11 cellular contexts compared by ENCODE assay signal in the genomic region with DNA sequence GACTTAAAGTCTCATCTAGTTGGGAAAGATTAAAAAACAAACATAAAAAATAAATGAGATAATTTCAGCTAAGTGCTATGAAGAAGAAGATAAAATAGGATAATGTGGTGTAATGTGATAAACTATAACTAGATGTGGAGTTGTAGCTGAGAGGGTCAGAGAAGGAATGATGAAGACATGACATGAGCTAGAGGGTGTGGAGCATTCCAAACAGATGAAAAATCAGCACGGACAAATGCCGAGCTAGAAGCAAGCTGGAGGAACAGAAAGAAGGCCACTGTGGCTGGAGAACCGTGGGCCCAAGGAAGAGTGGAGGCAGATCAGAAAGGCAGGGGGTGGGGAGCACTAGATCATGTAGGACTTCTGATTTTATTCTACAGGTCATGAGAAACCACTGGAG.
DNase-seq lines count a peak whose midpoint lies in the region; ATAC-seq and TF ChIP-seq lines count a peak whose summit lies in the region.
"Had no signal": no experiment of that assay in that cellular context is flagged by ENCODE, and none has a peak within 500 bp of the region (broad histone marks: within the 10 kb centered on the region; RNA-seq: fewer than 3 reads in every experiment).

No MANE protein-coding gene starts in this region.

- peaks cover 88% of the 10 kb centered on the region for H3K4me1 ChIP-seq in ACC112 (ENCODE audit: control insufficient read depth, insufficient read depth, low read length, unreplicated experiment)

- H3K36me3 ChIP-seq in ACC112 (ENCODE audit: insufficient read depth, low read length) = no peaks in the 10 kb centered on the region

- H3K27ac ChIP-seq in ACC112 (ENCODE audit: low read depth, low read length) = peak overlapping the region; percentile 94

- peaks cover 63% of the 10 kb centered on the region for H3K79me2 ChIP-seq in ACC112 (ENCODE audit: control insufficient read depth, insufficient read depth, low read length, unreplicated experiment)

- TF ChIP-seq CTCF in astrocyte of the spinal cord (IDR thresholded peaks at IDR 0.05; ENCODE audit: low read depth, low read length) = no peak

- in situ Hi-C loops in astrocyte of the spinal cord (cut with HindIII; ENCODE audit: low sequenced_read_pairs) = no loop called here

- no peaks in the 10 kb centered on the region for H3K27me3 ChIP-seq in ACC112 (ENCODE audit: insufficient read depth, low read length)

- no peak for ATAC-seq in GM18502 (IDR thresholded peaks at IDR 0.05; ENCODE audit: poor library complexity, unreplicated experiment)

- peak overlapping the region; percentile 19 for H2AFZ ChIP-seq in ACC112 (ENCODE audit: low read length, unreplicated experiment)

- DNase-seq in HPDE6-E6E7 (ENCODE audit: extremely low spot score) = peak; percentile 47
- DNase-seq in astrocyte of the spinal cord (ENCODE audit: low read depth, low spot score) = peak; percentile 76
- peak; percentile 59 for DNase-seq in kidney glomerular epithelial cell (lab: John Stamatoyannopoulos, UW)
- no peak for DNase-seq in GM19240 (ENCODE audit: insufficient read length, low spot score)
- DNase-seq in stimulated activated CD4-positive, alpha-beta T cell treated with anti-CD3 and anti-CD28 coated beads, Interleukin-2, amount 100 ng/mL, for 48 hours = no peak
- DNase-seq in NCI-H2107 treated with DMSO at 0.1 percent for 48 hours (lab: John Stamatoyannopoulos, UW; ENCODE audit: unreplicated experiment) = no peak
- DNase-seq: activated CD4-positive, CD25-positive, alpha-beta regulatory T cell treated with anti-CD3 and anti-CD28 coated beads, Interleukin-2, amount 50 U/mL, for 72 hours; COR-L47; effector CD4-positive, alpha-beta T cell had no signal

- H3K4me3 ChIP-seq in ACC112 (ENCODE audit: low read depth, low read length) (peak overlapping the region; percentile 15), astrocyte of the spinal cord (ENCODE audit: low read depth, low read length) (no peak overlapping the region)

Comparison
In these comparisons a context has a peak if more than half of its experiments do, and no peak if none do; other contexts are left out.
1. DNase-seq: peak in HPDE6-E6E7 (single experiment), astrocyte of the spinal cord (single experiment) and kidney glomerular epithelial cell (single experiment); none in GM19240 (single experiment), stimulated activated CD4-positive, alpha-beta T cell treated with anti-CD3 and anti-CD28 coated beads, Interleukin-2, amount 100 ng/mL, for 48 hours (0 of 2) and NCI-H2107 treated with DMSO at 0.1 percent for 48 hours (single experiment).